ENCODE assay signal across 18 cellular contexts in genomic region chr9:98185611-98186171, GRCh38. TPM values are rescaled to one million over a fixed set of nuclear protein-coding genes. Genes with fewer than 3 reads are reported as not detected.
DNase-seq lines count a peak whose midpoint lies in the region; ATAC-seq and TF ChIP-seq lines count a peak whose summit lies in the region.
"Had no signal": no experiment of that assay in that cellular context is flagged by ENCODE, and none has a peak within 500 bp of the region (broad histone marks: within the 10 kb centered on the region; RNA-seq: fewer than 3 reads in every experiment).

No MANE protein-coding gene starts in this region.

- H3K4me3 Mint-ChIP-seq in central memory CD8-positive, alpha-beta T cell, result no peak overlapping the region
- H3K4me3 Mint-ChIP-seq: activated naive CD4-positive, alpha-beta T cell treated with anti-CD3 and anti-CD28 coated beads, Interleukin-2, amount 10 ng/mL, durations not matched to agents 7 days and 5 days; mesothelial cell of epicardium had no signal

- H3K4me1 ChIP-seq in GM23248 (ENCODE audit: insufficient read depth) (no peaks in the 10 kb centered on the region), neutrophil (ENCODE audit: control insufficient read depth in 1 of 2, insufficient read depth in 1 of 2, low read depth in 1 of 2, low read length in 1 of 2) (peaks cover 67 to 69% of the 10 kb centered on the region in 2 experiments)
- H3K4me1 ChIP-seq: body of pancreas, sigmoid colon had no signal

- H3K36me3 ChIP-seq in GM23248 (ENCODE audit: low read depth) (no peaks in the 10 kb centered on the region), neutrophil (no peaks in the 10 kb centered on the region)
- H3K36me3 ChIP-seq: esophagus muscularis mucosa, sigmoid colon had no signal

- H3K27me3 ChIP-seq in GM23248 (replicated peaks; ENCODE audit: insufficient read depth) (no peaks in the 10 kb centered on the region), neutrophil (no peaks in the 10 kb centered on the region)
- H3K27me3 ChIP-seq: body of pancreas, sigmoid colon, testis had no signal

- H3F3A ChIP-seq in GM23248 (ENCODE audit: insufficient read depth), result no peaks in the 10 kb centered on the region

- no peak overlapping the region for H3K4me2 ChIP-seq in GM23248 (ENCODE audit: unreplicated experiment)

- 48 to 51% methylated on average over 6 of the region's 6 CpGs for WGBS in GM23248 (ENCODE audit: low coverage in 1 of 2, low lambda C conversion rate in 2 of 2, missing lambda C conversion rate in 2 of 2), 2 experiments

- H3K27me3 Mint-ChIP-seq in central memory CD8-positive, alpha-beta T cell, result no peaks in the 10 kb centered on the region
- H3K27me3 Mint-ChIP-seq: activated naive CD4-positive, alpha-beta T cell treated with anti-CD3 and anti-CD28 coated beads, Interleukin-2, amount 10 ng/mL, durations not matched to agents 7 days and 5 days had no signal

- no peaks in the 10 kb centered on the region for H4K20me1 ChIP-seq in GM23248 (ENCODE audit: insufficient read depth)

- in situ Hi-C loops in GM23248 (cut with MboI), result no loop called here

- H3K79me2 ChIP-seq in GM23248 (ENCODE audit: insufficient read depth), result no peaks in the 10 kb centered on the region

- no peak overlapping the region for H3K4me3 ChIP-seq in GM23248
- peak overlapping the region; percentile 36 to 56 for H3K4me3 ChIP-seq in neutrophil (ENCODE audit: low read depth in 1 of 2, low read length in 1 of 2)
- H3K4me3 ChIP-seq: body of pancreas, esophagus muscularis mucosa, sigmoid colon, testis had no signal

- no peak overlapping the region for H3K27ac ChIP-seq in GM23248
- H3K27ac ChIP-seq in neutrophil, result peak overlapping the region; percentile 88
- H3K27ac ChIP-seq: body of pancreas, esophagus muscularis mucosa, sigmoid colon, testis had no signal

- ATAC-seq in central memory CD8-positive, alpha-beta T cell (replicated peaks; ENCODE audit: extremely low read depth, poor library complexity, severe bottlenecking), result no peak
- ATAC-seq in GM21390 (IDR thresholded peaks at IDR 0.05; ENCODE audit: unreplicated experiment), result no peak
- ATAC-seq: body of pancreas had no signal

- H3K4me1 Mint-ChIP-seq in central memory CD8-positive, alpha-beta T cell, result peaks cover 54% of the 10 kb centered on the region
- H3K4me1 Mint-ChIP-seq: mesothelial cell of epicardium had no signal

- no peaks in the 10 kb centered on the region for H3K9me2 ChIP-seq in GM23248 (ENCODE audit: insufficient read depth)

- H3K9me3 ChIP-seq in GM23248 (ENCODE audit: low read depth), result no peaks in the 10 kb centered on the region
- H3K9me3 ChIP-seq in neutrophil, result no peaks in the 10 kb centered on the region
- H3K9me3 ChIP-seq: body of pancreas, esophagus muscularis mucosa, sigmoid colon, testis had no signal

- H3K9me3 Mint-ChIP-seq in central memory CD8-positive, alpha-beta T cell, result no peaks in the 10 kb centered on the region
- H3K9me3 Mint-ChIP-seq: activated naive CD4-positive, alpha-beta T cell treated with anti-CD3 and anti-CD28 coated beads, Interleukin-2, amount 10 ng/mL, durations not matched to agents 7 days and 5 days; mesothelial cell of epicardium had no signal

- peaks cover 6% of the 10 kb centered on the region for H3K36me3 Mint-ChIP-seq in central memory CD8-positive, alpha-beta T cell (ENCODE audit: insufficient read depth)
- H3K36me3 Mint-ChIP-seq: activated naive CD4-positive, alpha-beta T cell treated with anti-CD3 and anti-CD28 coated beads, Interleukin-2, amount 10 ng/mL, durations not matched to agents 7 days and 5 days; mesothelial cell of epicardium had no signal

- DNase-seq in GM23248, result peak; percentile 20
- DNase-seq in NCI-H1694 treated with DMSO at 0.1 percent for 48 hours (lab: John Stamatoyannopoulos, UW), result peak; percentile 69
- DNase-seq in central memory CD8-positive, alpha-beta T cell (ENCODE audit: low spot score in 2 of 2), result no peak
- DNase-seq in activated T-cell treated with anti-CD3 and anti-CD28 coated beads, Interleukin-2, amount 50 U/mL, for 1 hour, result no peak
- no peak for DNase-seq in D341Med (ENCODE audit: low spot score)
- DNase-seq: activated naive CD4-positive, alpha-beta T cell treated with anti-CD3 and anti-CD28 coated beads, Interleukin-2, amount 10 ng/mL, durations not matched to agents 7 days and 5 days; body of pancreas; DMS79; SHP77 treated with DMSO at 0.1 percent for 48 hours; sigmoid colon; stimulated activated CD4-positive, alpha-beta T cell treated with anti-CD3 and anti-CD28 coated beads, Interleukin-4, amount 100 ng/mL, for 24 hours; stimulated activated CD8-positive, alpha-beta memory T cell treated with anti-CD3 and anti-CD28 coated beads, Interleukin-4, amount 100 ng/mL, for 48 hours; T-helper 9 cell; testis had no signal

- peak; percentile 26 for TF ChIP-seq CTCF in neutrophil (IDR thresholded peaks at IDR 0.05)

- no peak overlapping the region for H2AFZ ChIP-seq in GM23248

- peak overlapping the region; percentile 74 for H3K27ac Mint-ChIP-seq in central memory CD8-positive, alpha-beta T cell (ENCODE audit: low read depth)
- H3K27ac Mint-ChIP-seq: activated naive CD4-positive, alpha-beta T cell treated with anti-CD3 and anti-CD28 coated beads, Interleukin-2, amount 10 ng/mL, durations not matched to agents 7 days and 5 days; mesothelial cell of epicardium had no signal

- no peak overlapping the region for H3K9ac ChIP-seq in GM23248

RNA-seq across cellular contexts. Expression of gene CORO2A, which starts 6.7 kb away (rescaled TPM):
- 0.86 and 1.5 TPM in 2 replicates for total RNA-seq in GM23248 (2014; rRNA removed; shearing (Covaris generic))
- polyA plus RNA-seq in GM23248 (2016; fragmentation: Nextera tagmentation; extraction: Ambion mirVana), result 1.3 and 1.5 TPM in 2 replicates

Comparison
In these comparisons a context has a peak if more than half of its experiments do, and no peak if none do; other contexts are left out.
1. DNase-seq: peak in GM23248 (single experiment) and NCI-H1694 treated with DMSO at 0.1 percent for 48 hours (single experiment); none in central memory CD8-positive, alpha-beta T cell (0 of 2), activated T-cell treated with anti-CD3 and anti-CD28 coated beads, Interleukin-2, amount 50 U/mL, for 1 hour (single experiment) and D341Med (single experiment).